Comparison of ENCODE assay signal across 10 cellular contexts in the genomic region with DNA sequence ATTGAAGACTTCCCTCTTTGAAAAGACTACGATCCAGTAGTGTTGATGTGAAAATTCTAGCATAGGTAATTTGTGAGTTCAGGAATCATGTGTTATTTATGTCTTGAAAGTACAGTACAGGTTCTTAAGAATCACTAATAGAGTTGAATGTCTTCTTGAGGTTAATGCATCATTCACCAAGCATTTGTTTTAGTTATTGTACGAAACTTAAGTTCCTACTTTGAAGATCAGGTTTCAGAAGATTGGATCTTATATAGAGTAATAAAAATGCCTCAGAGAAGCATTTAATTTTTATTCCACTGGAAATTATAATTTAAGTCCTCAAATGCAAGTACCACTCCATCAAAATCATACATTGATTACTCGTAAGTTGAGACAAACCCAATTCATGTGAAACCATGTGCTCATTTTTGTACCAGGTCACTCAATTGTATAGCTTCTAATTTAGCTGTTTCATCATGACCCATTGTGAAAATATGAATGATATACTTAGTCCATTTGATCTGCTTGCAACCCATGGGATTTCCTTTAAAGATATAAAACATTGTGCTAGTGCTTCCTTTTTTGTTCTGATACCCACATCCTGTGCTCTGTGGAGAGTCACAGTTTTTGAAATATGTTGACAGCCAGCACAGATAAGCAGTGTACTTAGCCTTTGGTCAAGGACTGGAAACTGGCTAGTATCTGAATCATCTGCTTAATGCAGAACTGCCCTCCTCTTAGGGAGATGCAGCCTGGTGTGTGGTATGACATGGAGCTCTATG. TPM values are rescaled to one million over a fixed set of nuclear protein-coding genes. Genes with fewer than 3 reads are reported as not detected.
DNase-seq lines count a peak whose midpoint lies in the region; ATAC-seq, FAIRE-seq and TF ChIP-seq lines count a peak whose summit lies in the region.
"Had no signal": no experiment of that assay in that cellular context is flagged by ENCODE, and none has a peak within 500 bp of the region (broad histone marks: within the 10 kb centered on the region; RNA-seq: fewer than 3 reads in every experiment).

No MANE protein-coding gene starts in this region.

- no peak overlapping the region for H3K4me3 ChIP-seq in fibroblast of the aortic adventitia (ENCODE audit: low read depth, low read length)
- no peak overlapping the region for H3K4me3 ChIP-seq in body of pancreas
- H3K4me3 ChIP-seq: skin epidermis had no signal

- H3K4me1 Mint-ChIP-seq in activated naive CD4-positive, alpha-beta T cell treated with anti-CD3 and anti-CD28 coated beads, Interleukin-2, amount 10 ng/mL, durations not matched to agents 7 days and 5 days = peaks cover 18% of the 10 kb centered on the region
- H3K4me1 Mint-ChIP-seq in activated naive CD4-positive, alpha-beta T cell treated with anti-CD3 and anti-CD28 coated beads for 36 hours (ENCODE audit: low read depth) = peaks cover 8% of the 10 kb centered on the region
- peaks cover 10% of the 10 kb centered on the region for H3K4me1 Mint-ChIP-seq in stimulated activated memory B cell treated with anti-CD40 and anti-IgM and Interleukin-4, amounts not matched to agents 10 μg/mL and 1 μg/mL and 100 μg/mL, for 72 hours

- CTCF ChIA-PET in activated naive CD4-positive, alpha-beta T cell treated with anti-CD3 and anti-CD28 coated beads, Interleukin-2, amount 10 ng/mL, durations not matched to agents 7 days and 5 days (lab: Charles Lee) = no interaction called here
- CTCF ChIA-PET in activated naive CD4-positive, alpha-beta T cell treated with anti-CD3 and anti-CD28 coated beads for 36 hours (lab: Charles Lee) = no interaction called here

- H3K9me3 ChIP-seq in body of pancreas = no peaks in the 10 kb centered on the region

- no peaks in the 10 kb centered on the region for H3K27me3 ChIP-seq in body of pancreas

- peaks cover 14% of the 10 kb centered on the region for H3K27me3 Mint-ChIP-seq in activated naive CD4-positive, alpha-beta T cell treated with anti-CD3 and anti-CD28 coated beads, Interleukin-2, amount 10 ng/mL, durations not matched to agents 7 days and 5 days
- H3K27me3 Mint-ChIP-seq in activated naive CD4-positive, alpha-beta T cell treated with anti-CD3 and anti-CD28 coated beads for 36 hours (ENCODE audit: low read depth) = no peaks in the 10 kb centered on the region
- peaks cover 11% of the 10 kb centered on the region for H3K27me3 Mint-ChIP-seq in stimulated activated memory B cell treated with anti-CD40 and anti-IgM and Interleukin-4, amounts not matched to agents 10 μg/mL and 1 μg/mL and 100 μg/mL, for 72 hours

- TF ChIP-seq CTCF in fibroblast of the aortic adventitia (IDR thresholded peaks at IDR 0.05; ENCODE audit: insufficient read depth, low read length) (no peak), body of pancreas (IDR thresholded peaks at IDR 0.05) (no peak)

- intact Hi-C loops in activated naive CD4-positive, alpha-beta T cell treated with anti-CD3 and anti-CD28 coated beads for 36 hours (cut with micrococcal nuclease) = loop anchor here (1.0 to 2.0 kb wide), 2 partner anchors 23 to 93 kb away; partner anchors contain the start of gene RAB27B
- intact Hi-C loops in body of pancreas (cut with DNase I) = no loop called here

- no peak for TF ChIP-seq POLR2A in GM12891 (IDR thresholded peaks at IDR 0.05; ENCODE audit: low read depth, low read length)
- no peak for TF ChIP-seq POLR2A in body of pancreas (IDR thresholded peaks at IDR 0.05)

- H3K36me3 ChIP-seq in body of pancreas (replicated peaks in 1 of 2; ENCODE audit: insufficient read depth in 1 of 2, low read depth in 2 of 2) = no peaks in the 10 kb centered on the region

- WGBS in body of pancreas, 2 donors = 63 to 71% methylated on average over 3 of the region's 3 CpGs

- H3K9me3 Mint-ChIP-seq in activated naive CD4-positive, alpha-beta T cell treated with anti-CD3 and anti-CD28 coated beads, Interleukin-2, amount 10 ng/mL, durations not matched to agents 7 days and 5 days = no peaks in the 10 kb centered on the region
- no peaks in the 10 kb centered on the region for H3K9me3 Mint-ChIP-seq in activated naive CD4-positive, alpha-beta T cell treated with anti-CD3 and anti-CD28 coated beads for 36 hours
- no peaks in the 10 kb centered on the region for H3K9me3 Mint-ChIP-seq in stimulated activated memory B cell treated with anti-CD40 and anti-IgM and Interleukin-4, amounts not matched to agents 10 μg/mL and 1 μg/mL and 100 μg/mL, for 72 hours

- no peak for DNase-seq in activated naive CD4-positive, alpha-beta T cell treated with anti-CD3 and anti-CD28 coated beads, Interleukin-2, amount 10 ng/mL, durations not matched to agents 7 days and 5 days
- no peak for DNase-seq in activated naive CD4-positive, alpha-beta T cell treated with anti-CD3 and anti-CD28 coated beads for 36 hours
- peak; percentile 92 for DNase-seq in fibroblast of the aortic adventitia (ENCODE audit: low read depth)
- no peak for DNase-seq in GM12891 (ENCODE audit: insufficient read length, low spot score)
- no peak for DNase-seq in body of pancreas

- ATAC-seq in SK-N-SH treated with all-trans-retinoic acid at 6 μM for 48 hours (peak; percentile 98), GM21825 (IDR thresholded peaks at IDR 0.05; ENCODE audit: unreplicated experiment) (no peak), body of pancreas (no peak)
- peak; percentile 12 for ATAC-seq in stimulated activated memory B cell treated with anti-CD40 and anti-IgM and Interleukin-4, amounts not matched to agents 10 μg/mL and 1 μg/mL and 100 μg/mL, for 72 hours

- H3K27ac Mint-ChIP-seq in activated naive CD4-positive, alpha-beta T cell treated with anti-CD3 and anti-CD28 coated beads, Interleukin-2, amount 10 ng/mL, durations not matched to agents 7 days and 5 days = peak overlapping the region; percentile 39
- no peak overlapping the region for H3K27ac Mint-ChIP-seq in activated naive CD4-positive, alpha-beta T cell treated with anti-CD3 and anti-CD28 coated beads for 36 hours
- no peak overlapping the region for H3K27ac Mint-ChIP-seq in stimulated activated memory B cell treated with anti-CD40 and anti-IgM and Interleukin-4, amounts not matched to agents 10 μg/mL and 1 μg/mL and 100 μg/mL, for 72 hours

- no peak overlapping the region for H3K4me3 Mint-ChIP-seq in activated naive CD4-positive, alpha-beta T cell treated with anti-CD3 and anti-CD28 coated beads, Interleukin-2, amount 10 ng/mL, durations not matched to agents 7 days and 5 days
- H3K4me3 Mint-ChIP-seq in activated naive CD4-positive, alpha-beta T cell treated with anti-CD3 and anti-CD28 coated beads for 36 hours = no peak overlapping the region
- no peak overlapping the region for H3K4me3 Mint-ChIP-seq in stimulated activated memory B cell treated with anti-CD40 and anti-IgM and Interleukin-4, amounts not matched to agents 10 μg/mL and 1 μg/mL and 100 μg/mL, for 72 hours

- no peaks in the 10 kb centered on the region for H3K4me1 ChIP-seq in body of pancreas

- H3K36me3 Mint-ChIP-seq in activated naive CD4-positive, alpha-beta T cell treated with anti-CD3 and anti-CD28 coated beads, Interleukin-2, amount 10 ng/mL, durations not matched to agents 7 days and 5 days = no peaks in the 10 kb centered on the region
- no peaks in the 10 kb centered on the region for H3K36me3 Mint-ChIP-seq in activated naive CD4-positive, alpha-beta T cell treated with anti-CD3 and anti-CD28 coated beads for 36 hours (ENCODE audit: low read depth)
- no peaks in the 10 kb centered on the region for H3K36me3 Mint-ChIP-seq in stimulated activated memory B cell treated with anti-CD40 and anti-IgM and Interleukin-4, amounts not matched to agents 10 μg/mL and 1 μg/mL and 100 μg/mL, for 72 hours

- FAIRE-seq in GM12891 (lab: Jason Lieb, UNC) = no peak

- H3K27ac ChIP-seq in body of pancreas = no peak overlapping the region
- H3K27ac ChIP-seq: C4-2B, skin epidermis had no signal

TF ChIP-seq in SK-N-SH treated with all-trans-retinoic acid at 6 μM for 48 hours, 23 proteins besides CTCF, POLR2A, EP300 and RAD21 (continues in another document):
- no peak for TF ChIP-seq ZFP3 (CRISPR knock-in tag; IDR thresholded peaks at IDR 0.05)
- TF ChIP-seq, protein P1, sequence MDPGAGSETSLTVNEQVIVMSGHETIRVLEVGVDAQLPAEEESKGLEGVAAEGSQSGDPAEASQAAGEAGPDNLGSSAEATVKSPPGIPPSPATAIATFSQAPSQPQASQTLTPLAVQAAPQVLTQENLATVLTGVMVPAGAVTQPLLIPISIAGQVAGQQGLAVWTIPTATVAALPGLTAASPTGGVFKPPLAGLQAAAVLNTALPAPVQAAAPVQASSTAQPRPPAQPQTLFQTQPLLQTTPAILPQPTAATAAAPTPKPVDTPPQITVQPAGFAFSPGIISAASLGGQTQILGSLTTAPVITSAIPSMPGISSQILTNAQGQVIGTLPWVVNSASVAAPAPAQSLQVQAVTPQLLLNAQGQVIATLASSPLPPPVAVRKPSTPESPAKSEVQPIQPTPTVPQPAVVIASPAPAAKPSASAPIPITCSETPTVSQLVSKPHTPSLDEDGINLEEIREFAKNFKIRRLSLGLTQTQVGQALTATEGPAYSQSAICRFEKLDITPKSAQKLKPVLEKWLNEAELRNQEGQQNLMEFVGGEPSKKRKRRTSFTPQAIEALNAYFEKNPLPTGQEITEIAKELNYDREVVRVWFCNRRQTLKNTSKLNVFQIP (CRISPR knock-in tag; IDR thresholded peaks at IDR 0.05; ENCODE audit: borderline replicate concordance, low read depth) = no peak; the same call in 1 of the 2 replicates
- TF ChIP-seq OSR1 (CRISPR knock-in tag; IDR thresholded peaks at IDR 0.05) = no peak
- TF ChIP-seq ESRRG (CRISPR knock-in tag; IDR thresholded peaks at IDR 0.05) = no peak

TF ChIP-seq in GM12891, 5 proteins besides CTCF, POLR2A, EP300 and RAD21:
- TF ChIP-seq PAX5 (IDR thresholded peaks at IDR 0.05; ENCODE audit: insufficient read depth, low read length, severe bottlenecking) (no peak), TAF1 (IDR thresholded peaks at IDR 0.05; ENCODE audit: low read depth, low read length) (no peak), SPI1 (IDR thresholded peaks at IDR 0.05; ENCODE audit: low read depth, low read length) (no peak), POLR2AphosphoS5 (IDR thresholded peaks at IDR 0.05; ENCODE audit: low read depth, low read length) (no peak), POU2F2 (IDR thresholded peaks at IDR 0.05; ENCODE audit: low read depth, low read length) (no peak)

RNA-seq across cellular contexts. Expression of gene RAB27B, which starts 22.5 kb away (rescaled TPM):
- total RNA-seq in activated naive CD4-positive, alpha-beta T cell treated with anti-CD3 and anti-CD28 coated beads for 36 hours = under 1 TPM in 1 of 2 experiments, not detected in 1; 0.52 TPM
- total RNA-seq in fibroblast of the aortic adventitia (ENCODE audit: low replicate concordance) = 1.7 and 38.0 TPM in 2 replicates
- polyA plus RNA-seq in GM12891 (2012; ENCODE audit: low read depth, missing spikeins) = not detected
- total RNA-seq in body of pancreas = 10 to 100 TPM in 1 of 2 donors, under 1 TPM in 1; 0.66 to 10.1 TPM

Comparison
In these comparisons a context has a peak if more than half of its experiments do, and no peak if none do; other contexts are left out.
1. ATAC-seq: peak in SK-N-SH treated with all-trans-retinoic acid at 6 μM for 48 hours (single experiment) and stimulated activated memory B cell treated with anti-CD40 and anti-IgM and Interleukin-4, amounts not matched to agents 10 μg/mL and 1 μg/mL and 100 μg/mL, for 72 hours (single experiment); none in GM21825 (single experiment) and body of pancreas (single experiment).